In the genomic region with DNA sequence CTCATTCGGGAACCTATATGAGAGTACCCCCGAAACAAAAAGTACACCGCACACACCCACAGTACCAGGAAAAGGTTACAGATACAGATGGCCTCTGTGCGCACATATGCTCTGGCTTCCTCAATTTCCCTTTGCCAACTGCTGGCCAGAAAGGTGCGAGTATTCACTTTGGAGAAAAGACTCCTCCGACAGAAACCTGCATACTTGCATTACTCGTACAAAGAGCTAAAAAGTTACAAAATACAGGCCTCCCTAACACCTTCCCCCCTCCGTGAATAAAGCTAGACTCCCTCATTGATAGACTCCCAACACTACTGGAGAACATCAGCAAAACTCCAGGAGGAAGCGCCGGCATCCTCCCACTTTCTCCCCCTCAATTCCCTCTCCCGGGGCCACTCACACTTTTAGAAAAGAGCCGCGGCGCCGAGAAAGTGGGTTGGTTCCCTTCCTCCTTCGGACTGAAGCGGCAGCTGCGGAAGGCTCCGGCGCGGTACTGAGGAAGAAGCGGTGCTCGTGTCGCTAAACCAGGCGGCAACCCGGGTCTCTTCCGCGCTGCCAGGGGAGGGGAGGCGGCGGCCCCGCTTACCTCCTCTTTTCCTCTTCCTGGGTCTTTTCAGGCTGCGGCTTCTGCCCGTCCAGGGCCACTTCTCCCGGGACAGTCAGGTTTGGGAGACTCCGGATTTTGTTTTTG, we compare ENCODE assay signal across 8 cellular contexts. TPM values are rescaled to one million over a fixed set of nuclear protein-coding genes. Genes with fewer than 3 reads are reported as not detected.
DNase-seq lines count a peak whose midpoint lies in the region; ATAC-seq, FAIRE-seq and TF ChIP-seq lines count a peak whose summit lies in the region.

No MANE protein-coding gene starts in this region.

- H3K27me3 ChIP-seq in pancreas, result no peaks in the 10 kb centered on the region

- H3K9me2 ChIP-seq in OCI-LY7 (ENCODE audit: insufficient read depth, low read length), result no peaks in the 10 kb centered on the region

- H3K27ac ChIP-seq in OCI-LY7 (ENCODE audit: low read depth, low read length, poor library complexity, severe bottlenecking) (peak overlapping the region; percentile 90), pancreas (peak overlapping the region; percentile 89 to 96 (median 91))

- TF ChIP-seq CTCF in OCI-LY7 (conservative IDR thresholded peaks at IDR 0.05; ENCODE audit: low read length), result no peak
- no peak for TF ChIP-seq CTCF in glutamatergic neuron (IDR thresholded peaks at IDR 0.05; ENCODE audit: partially characterized antibody, unreplicated experiment)
- no peak for TF ChIP-seq CTCF in pancreas (IDR thresholded peaks at IDR 0.05)
- no peak for TF ChIP-seq CTCF in GM10248 (IDR thresholded peaks at IDR 0.05; ENCODE audit: control extremely low read depth, extremely low read depth, low read depth, missing control alignments)

- peaks cover 28% of the 10 kb centered on the region for H4K20me1 ChIP-seq in OCI-LY7 (ENCODE audit: insufficient read depth, low read length)

- 0 out of 2 replicates have a peak overlapping the region, but pooled peaks have one; percentile 1 for H2AFZ ChIP-seq in OCI-LY7 (ENCODE audit: low read length)

- WGBS in pancreas, 2 donors, result 1% methylated on average over 35 of the region's 35 CpGs

- POLR2A ChIA-PET in OCI-LY7 (lab: Charles Lee), result interaction anchor here (0.8 to 6.7 kb wide), 10 partner anchors 9 to 134 kb away, joined by 3 to 91 read pairs (median 18); no protein-coding TSS in a partner anchor
- POLR2A ChIA-PET in GM10248 (lab: Yijun Ruan, JAX), result interaction anchor here (0.6 to 2.6 kb wide), 3 partner anchors 9 to 19 kb away, joined by 3 to 9 read pairs (median 7); no protein-coding TSS in a partner anchor

- TSS peak; percentile 55 for BruUV-seq in OCI-LY7 (replicated peaks; lab: Mats Ljungman, UMichigan)

- FAIRE-seq in GM18507 (lab: Jason Lieb, UNC) (peak; percentile 71), pancreas (lab: Jason Lieb, UNC) (no peak)

- H3K36me3 ChIP-seq in OCI-LY7 (ENCODE audit: insufficient read depth, low read length) (peaks cover 50% of the 10 kb centered on the region), pancreas (no peaks in the 10 kb centered on the region)

- H3K9me3 Mint-ChIP-seq in glutamatergic neuron (ENCODE audit: unreplicated experiment), result peaks cover 6% of the 10 kb centered on the region

- peak overlapping the region; percentile 95 for H3K4me2 ChIP-seq in OCI-LY7 (ENCODE audit: low read length)

- H3K27me3 Mint-ChIP-seq in glutamatergic neuron (ENCODE audit: unreplicated experiment), result peaks cover 11% of the 10 kb centered on the region

- intact Hi-C loops in OCI-LY7 (cut with micrococcal nuclease; ENCODE audit: unreplicated experiment) (no loop called here), pancreas (cut with DNase I) (no loop called here)

- H3K36me3 Mint-ChIP-seq in glutamatergic neuron (ENCODE audit: unreplicated experiment), result no peaks in the 10 kb centered on the region

- peaks cover 21% of the 10 kb centered on the region for H3K4me1 Mint-ChIP-seq in glutamatergic neuron (ENCODE audit: low read depth, unreplicated experiment)

- H3K79me2 ChIP-seq in OCI-LY7 (ENCODE audit: insufficient read depth, low read depth, low read length), result peaks cover 93% of the 10 kb centered on the region

- H3K9me3 ChIP-seq in OCI-LY7 (ENCODE audit: low read length), result peaks cover 10% of the 10 kb centered on the region; the same call in 1 of the 2 replicates
- no peaks in the 10 kb centered on the region for H3K9me3 ChIP-seq in pancreas

- H3K4me3 Mint-ChIP-seq in glutamatergic neuron (ENCODE audit: unreplicated experiment), result peak overlapping the region; percentile 94

- ATAC-seq in pancreas, result peak in 3 of 4 donors; percentile 7 to 24 (median 18)
- no peak for ATAC-seq in GM21447 (IDR thresholded peaks at IDR 0.05; ENCODE audit: unreplicated experiment)

- H3K4me1 ChIP-seq in OCI-LY7 (ENCODE audit: insufficient read depth, low read length, poor library complexity, severe bottlenecking), result peaks cover 55% of the 10 kb centered on the region
- H3K4me1 ChIP-seq in pancreas, result peaks cover 9 to 36% (median 19%) of the 10 kb centered on the region in 3 donors

- CTCF ChIA-PET in OCI-LY7 (lab: Charles Lee; ENCODE audit: unreplicated experiment) (interaction anchor here (0.5 to 1.3 kb wide), 3 partner anchors 19 to 993 kb away, joined by 3 to 4 read pairs (median 3); no protein-coding TSS in a partner anchor), GM10248 (lab: Yijun Ruan, JAX) (interaction anchor here (1.0 to 6.8 kb wide), 3 partner anchors 12 to 33 kb away, joined by 3 to 61 read pairs (median 30); no protein-coding TSS in a partner anchor)

- DNase-seq in GM18507 (ENCODE audit: extremely low spot score, insufficient read length, low read depth), result no peak
- peak; percentile 81 for DNase-seq in OCI-LY7 (ENCODE audit: low spot score)
- peak; percentile 48 for DNase-seq in activated effector memory CD4-positive, alpha-beta T cell treated with Interleukin-2 at 50 U/mL for 16 hours
- peak; percentile 52 for DNase-seq in glutamatergic neuron
- DNase-seq in pancreas, result peak; percentile 16 to 82 (median 36)
- DNase-seq in DMS153 treated with DMSO at 0.1 percent for 48 hours (lab: John Stamatoyannopoulos, UW; ENCODE audit: unreplicated experiment), result no peak
- DNase-seq in GM10248 (ENCODE audit: extremely low spot score), result no peak

- H3K27ac Mint-ChIP-seq in glutamatergic neuron (ENCODE audit: unreplicated experiment), result peak overlapping the region; percentile 89

- H3K4me3 ChIP-seq in OCI-LY7 (ENCODE audit: low read depth, low read length, poor library complexity, severe bottlenecking) (peak overlapping the region; percentile 84), pancreas (peak overlapping the region; percentile 87 to 100 (median 99))

RNA-seq across cellular contexts. Expression of a gene that starts 1.2 kb away (rescaled TPM):
- 58.8 and 97.7 TPM in 2 replicates for total RNA-seq in OCI-LY7 (2014; rRNA removed; shearing (Covaris generic))
- total RNA-seq in OCI-LY7 (2022), result 97.3 and 102 TPM in 2 replicates
- total RNA-seq in glutamatergic neuron (ENCODE audit: unreplicated experiment), result 57.5 TPM
- 10 to 100 TPM; 11.8 to 30.1 (median 20.5) TPM for total RNA-seq in pancreas
- 10 to 100 TPM; 10.1 to 18.1 TPM for polyA plus RNA-seq in pancreas

Comparison
In these comparisons a context has a peak if more than half of its experiments do, and no peak if none do; other contexts are left out.
1. DNase-seq: peak in OCI-LY7 (single experiment), activated effector memory CD4-positive, alpha-beta T cell treated with Interleukin-2 at 50 U/mL for 16 hours (single experiment), glutamatergic neuron (single experiment) and pancreas (6 of 6); none in GM18507 (single experiment), DMS153 treated with DMSO at 0.1 percent for 48 hours (single experiment) and GM10248 (single experiment).